In genomic region chr1:37475380-37476086, GRCh38 we compare ENCODE assay signal across 9 cellular contexts. TPM values are rescaled to one million over a fixed set of nuclear protein-coding genes. Genes with fewer than 3 reads are reported as not detected.
DNase-seq lines count a peak whose midpoint lies in the region; ATAC-seq, FAIRE-seq and TF ChIP-seq lines count a peak whose summit lies in the region.
"Had no signal": no experiment of that assay in that cellular context is flagged by ENCODE, and none has a peak within 500 bp of the region (broad histone marks: within the 10 kb centered on the region; RNA-seq: fewer than 3 reads in every experiment).

No MANE protein-coding gene starts in this region.

- peaks cover 40% of the 10 kb centered on the region for H3K4me1 Mint-ChIP-seq in activated CD4-positive, alpha-beta T cell treated with anti-CD3 and anti-CD28 coated beads, Interleukin-2, amount 10 ng/mL, durations not matched to agents 24 days and 14 days
- H3K4me1 Mint-ChIP-seq in activated T-helper 1 cell treated with anti-CD3 and anti-CD28 coated beads, Interleukin-12 subunit alpha, Interleukin-12 subunit beta, Interleukin-2, Interleukin-4 antibody, amounts not matched to agents 30 ng/mL and 10 ng/mL and 1 ng/mL, durations not matched to agents 14 hours and 24 hours and 36 hours (ENCODE audit: low read depth): peaks cover 49% of the 10 kb centered on the region

- no peaks in the 10 kb centered on the region for H3K27me3 ChIP-seq in keratinocyte (ENCODE audit: control insufficient read depth, extremely low read depth, insufficient read depth, low read length)

- H3K79me2 ChIP-seq in keratinocyte (ENCODE audit: control insufficient read depth, insufficient read depth, low read length): peaks cover 62% of the 10 kb centered on the region

- H3K9me3 ChIP-seq in keratinocyte (ENCODE audit: control insufficient read depth, low read depth, low read length): no peaks in the 10 kb centered on the region

- intact Hi-C loops in activated CD4-positive, alpha-beta T cell treated with anti-CD3 and anti-CD28 coated beads, Interleukin-2, amount 10 ng/mL, durations not matched to agents 24 days and 14 days (cut with micrococcal nuclease): loop anchor here (2.0 to 10.0 kb wide), 7 partner anchors 102 to 1379 kb away; partner anchors contain the start of genes C1orf122, GNL2, MAP7D1 and MTF1
- intact Hi-C loops in activated T-helper 1 cell treated with anti-CD3 and anti-CD28 coated beads, Interleukin-12 subunit alpha, Interleukin-12 subunit beta, Interleukin-2, Interleukin-4 antibody, amounts not matched to agents 30 ng/mL and 10 ng/mL and 1 ng/mL, durations not matched to agents 14 hours and 24 hours and 36 hours (cut with micrococcal nuclease): loop anchor here (2.0 to 10.0 kb wide), 7 partner anchors 382 to 1593 kb away; partner anchors contain the start of genes AGO1, FHL3, MTF1 and MYCBP

- H3K36me3 Mint-ChIP-seq in activated CD4-positive, alpha-beta T cell treated with anti-CD3 and anti-CD28 coated beads, Interleukin-2, amount 10 ng/mL, durations not matched to agents 24 days and 14 days (ENCODE audit: low read depth): peaks cover 55% of the 10 kb centered on the region
- peaks cover 50% of the 10 kb centered on the region for H3K36me3 Mint-ChIP-seq in activated T-helper 1 cell treated with anti-CD3 and anti-CD28 coated beads, Interleukin-12 subunit alpha, Interleukin-12 subunit beta, Interleukin-2, Interleukin-4 antibody, amounts not matched to agents 30 ng/mL and 10 ng/mL and 1 ng/mL, durations not matched to agents 14 hours and 24 hours and 36 hours (ENCODE audit: low read depth)

- H3K27ac ChIP-seq in keratinocyte (ENCODE audit: control insufficient read depth, insufficient read depth, low read length) (peak overlapping the region; percentile 99), temporal lobe (ENCODE audit: low read depth, low read length) (peak overlapping the region; percentile 49)

- no peak for TF ChIP-seq CTCF in keratinocyte (optimal IDR thresholded peaks at IDR 0.05 in 1 of 3, IDR thresholded peaks at IDR 0.05 in 1 of 3, conservative IDR thresholded peaks at IDR 0.05 in 1 of 3; ENCODE audit: extremely low read depth in 1 of 3, insufficient read depth in 2 of 3, low read length in 3 of 3)

- peaks cover 67% of the 10 kb centered on the region for H3K4me1 ChIP-seq in keratinocyte (ENCODE audit: control insufficient read depth, extremely low read depth, insufficient read depth, low read length)

- peaks cover 4% of the 10 kb centered on the region for H3K9me1 ChIP-seq in keratinocyte (ENCODE audit: control insufficient read depth, extremely low read depth, insufficient read depth, low read length)

- FAIRE-seq in keratinocyte (lab: Jason Lieb, UNC): no peak
- FAIRE-seq: G401.6 had no signal

- ATAC-seq in HG02885 (IDR thresholded peaks at IDR 0.05; ENCODE audit: poor library complexity, unreplicated experiment) (no peak), HG03457 (IDR thresholded peaks at IDR 0.05; ENCODE audit: unreplicated experiment) (no peak)

- peak overlapping the region; percentile 96 for H3K4me2 ChIP-seq in keratinocyte (ENCODE audit: control insufficient read depth, extremely low read depth, insufficient read depth, low read depth, low read length)

- peaks cover 16 to 40% of the 10 kb centered on the region in 2 experiments for H3K36me3 ChIP-seq in keratinocyte (ENCODE audit: control insufficient read depth in 2 of 2, extremely low read depth in 1 of 2, insufficient read depth in 2 of 2, low read length in 2 of 2)

- peak; percentile 71 for DNase-seq in activated CD4-positive, alpha-beta T cell treated with anti-CD3 and anti-CD28 coated beads, Interleukin-2, amount 10 ng/mL, durations not matched to agents 24 days and 14 days
- DNase-seq in activated CD4-positive, alpha-beta T cell treated with anti-CD3 and anti-CD28 coated beads, Interleukin-2, amount 50 U/mL, for 4 hours: no peak
- no peak for DNase-seq in activated T-helper 1 cell treated with anti-CD3 and anti-CD28 coated beads, Interleukin-12 subunit alpha, Interleukin-12 subunit beta, Interleukin-2, Interleukin-4 antibody, amounts not matched to agents 30 ng/mL and 10 ng/mL and 1 ng/mL, durations not matched to agents 14 hours and 24 hours and 36 hours (ENCODE audit: low spot score)
- DNase-seq in keratinocyte (ENCODE audit: low read depth, low spot score): no peak
- no peak for DNase-seq in KG1 (lab: John Stamatoyannopoulos, UW)

- peak overlapping the region; percentile 99 for H3K9ac ChIP-seq in keratinocyte (ENCODE audit: control insufficient read depth, extremely low read depth, insufficient read depth, low read length)

- no peaks in the 10 kb centered on the region for H3K9me3 Mint-ChIP-seq in activated CD4-positive, alpha-beta T cell treated with anti-CD3 and anti-CD28 coated beads, Interleukin-2, amount 10 ng/mL, durations not matched to agents 24 days and 14 days
- H3K9me3 Mint-ChIP-seq in activated T-helper 1 cell treated with anti-CD3 and anti-CD28 coated beads, Interleukin-12 subunit alpha, Interleukin-12 subunit beta, Interleukin-2, Interleukin-4 antibody, amounts not matched to agents 30 ng/mL and 10 ng/mL and 1 ng/mL, durations not matched to agents 14 hours and 24 hours and 36 hours: no peaks in the 10 kb centered on the region

- dilution Hi-C loops in keratinocyte (cut with MboI; ENCODE audit: extremely low pct_ligation_motif_present, low sequenced_read_pairs): no loop called here

- H3K4me3 Mint-ChIP-seq in activated CD4-positive, alpha-beta T cell treated with anti-CD3 and anti-CD28 coated beads, Interleukin-2, amount 10 ng/mL, durations not matched to agents 24 days and 14 days: peak overlapping the region; percentile 97
- H3K4me3 Mint-ChIP-seq in activated T-helper 1 cell treated with anti-CD3 and anti-CD28 coated beads, Interleukin-12 subunit alpha, Interleukin-12 subunit beta, Interleukin-2, Interleukin-4 antibody, amounts not matched to agents 30 ng/mL and 10 ng/mL and 1 ng/mL, durations not matched to agents 14 hours and 24 hours and 36 hours: peak overlapping the region; percentile 100

- H3K4me3 ChIP-seq in keratinocyte (ENCODE audit: control insufficient read depth in 2 of 3, extremely low read depth in 1 of 3, insufficient read depth in 2 of 3, low read depth in 1 of 3, low read length in 3 of 3): peak overlapping the region; percentile 57 to 99 (median 94)

- no peaks in the 10 kb centered on the region for H3K27me3 Mint-ChIP-seq in activated CD4-positive, alpha-beta T cell treated with anti-CD3 and anti-CD28 coated beads, Interleukin-2, amount 10 ng/mL, durations not matched to agents 24 days and 14 days
- H3K27me3 Mint-ChIP-seq in activated T-helper 1 cell treated with anti-CD3 and anti-CD28 coated beads, Interleukin-12 subunit alpha, Interleukin-12 subunit beta, Interleukin-2, Interleukin-4 antibody, amounts not matched to agents 30 ng/mL and 10 ng/mL and 1 ng/mL, durations not matched to agents 14 hours and 24 hours and 36 hours (ENCODE audit: insufficient read depth): peaks cover 8% of the 10 kb centered on the region

- peaks cover 12% of the 10 kb centered on the region for H4K20me1 ChIP-seq in keratinocyte (ENCODE audit: control insufficient read depth, extremely low read depth, insufficient read depth, low read length)

- H2AFZ ChIP-seq in keratinocyte (ENCODE audit: control insufficient read depth, low read length): no peak overlapping the region

- H3K27ac Mint-ChIP-seq in activated CD4-positive, alpha-beta T cell treated with anti-CD3 and anti-CD28 coated beads, Interleukin-2, amount 10 ng/mL, durations not matched to agents 24 days and 14 days: peak overlapping the region; percentile 98
- peak overlapping the region; percentile 97 for H3K27ac Mint-ChIP-seq in activated T-helper 1 cell treated with anti-CD3 and anti-CD28 coated beads, Interleukin-12 subunit alpha, Interleukin-12 subunit beta, Interleukin-2, Interleukin-4 antibody, amounts not matched to agents 30 ng/mL and 10 ng/mL and 1 ng/mL, durations not matched to agents 14 hours and 24 hours and 36 hours

RNA-seq across cellular contexts. Expression of gene ZC3H12A, which starts 1.2 kb away (rescaled TPM):
- total RNA-seq in activated CD4-positive, alpha-beta T cell treated with anti-CD3 and anti-CD28 coated beads, Interleukin-2, amount 10 ng/mL, durations not matched to agents 24 days and 14 days: 39.3 and 40.4 TPM in 2 replicates
- 40.4 and 44.0 TPM in 2 replicates for total RNA-seq in activated T-helper 1 cell treated with anti-CD3 and anti-CD28 coated beads, Interleukin-12 subunit alpha, Interleukin-12 subunit beta, Interleukin-2, Interleukin-4 antibody, amounts not matched to agents 30 ng/mL and 10 ng/mL and 1 ng/mL, durations not matched to agents 14 hours and 24 hours and 36 hours
- 17.5 to 55.5 TPM (median 24.4 TPM) in 3 replicates for polyA plus RNA-seq in keratinocyte
- polyA plus RNA-seq in keratinocyte (2011; ENCODE audit: low read depth): 6.5 TPM
- 13.2 and 25.4 TPM in 2 replicates for polyA plus RNA-seq in keratinocyte (2011; cell fraction: cytosol; rRNA removed)
- polyA plus RNA-seq in keratinocyte (2011; cell fraction: nucleus; rRNA removed): 80.2 and 112 TPM in 2 replicates
- 12.7 and 22.0 TPM in 2 replicates for polyA plus RNA-seq in keratinocyte (2012; ENCODE audit: low replicate concordance)
- polyA minus RNA-seq in keratinocyte: 20.3 to 30.9 TPM (median 21.1 TPM) in 3 replicates
- 23.2 TPM for polyA minus RNA-seq in keratinocyte (2011; cell fraction: cytosol; rRNA and poly(A)+ RNA removed)
- 45.8 and 47.0 TPM in 2 replicates for polyA minus RNA-seq in keratinocyte (2011; cell fraction: nucleus; rRNA and poly(A)+ RNA removed)
- 0.25 TPM for total RNA-seq in temporal lobe

RNA-seq across cellular contexts. Expression of gene MEAF6, which starts 39.0 kb away (rescaled TPM):
- total RNA-seq in activated CD4-positive, alpha-beta T cell treated with anti-CD3 and anti-CD28 coated beads, Interleukin-2, amount 10 ng/mL, durations not matched to agents 24 days and 14 days: 94.4 and 95.6 TPM in 2 replicates
- 102 and 103 TPM in 2 replicates for total RNA-seq in activated T-helper 1 cell treated with anti-CD3 and anti-CD28 coated beads, Interleukin-12 subunit alpha, Interleukin-12 subunit beta, Interleukin-2, Interleukin-4 antibody, amounts not matched to agents 30 ng/mL and 10 ng/mL and 1 ng/mL, durations not matched to agents 14 hours and 24 hours and 36 hours
- 38.9 to 51.9 TPM (median 49.3 TPM) in 3 replicates for polyA plus RNA-seq in keratinocyte
- polyA plus RNA-seq in keratinocyte (2011; ENCODE audit: low read depth): 134 TPM
- polyA plus RNA-seq in keratinocyte (2011; cell fraction: cytosol; rRNA removed): 44.0 and 69.9 TPM in 2 replicates
- polyA plus RNA-seq in keratinocyte (2011; cell fraction: nucleus; rRNA removed): 38.9 and 49.7 TPM in 2 replicates
- 40.6 and 65.0 TPM in 2 replicates for polyA plus RNA-seq in keratinocyte (2012; ENCODE audit: low replicate concordance)
- polyA minus RNA-seq in keratinocyte: 6.8 to 22.2 TPM (median 15.4 TPM) in 3 replicates
- polyA minus RNA-seq in keratinocyte (2011; cell fraction: cytosol; rRNA and poly(A)+ RNA removed): 25.9 TPM
- 12.2 and 14.7 TPM in 2 replicates for polyA minus RNA-seq in keratinocyte (2011; cell fraction: nucleus; rRNA and poly(A)+ RNA removed)
- 78.4 TPM for total RNA-seq in temporal lobe

Comparison
In these comparisons a context has a peak if more than half of its experiments do, and no peak if none do; other contexts are left out.
1. RNA of gene ZC3H12A, which starts 1.2 kb away (total RNA-seq): 40.4 to 44.0 TPM in activated T-helper 1 cell treated with anti-CD3 and anti-CD28 coated beads, Interleukin-12 subunit alpha, Interleukin-12 subunit beta, Interleukin-2, Interleukin-4 antibody, amounts not matched to agents 30 ng/mL and 10 ng/mL and 1 ng/mL, durations not matched to agents 14 hours and 24 hours and 36 hours and 39.3 to 40.4 TPM in activated CD4-positive, alpha-beta T cell treated with anti-CD3 and anti-CD28 coated beads, Interleukin-2, amount 10 ng/mL, durations not matched to agents 24 days and 14 days; 0.25 TPM in temporal lobe (single experiment); every median in the first group is over 10 times any median in the second.